ENCODE assay signal across 12 cellular contexts in genomic region chr9:124266826-124267201, GRCh38. TPM values are rescaled to one million over a fixed set of nuclear protein-coding genes. Genes with fewer than 3 reads are reported as not detected.
A peak's percentile ranks its signal among the peaks of the same experiment; 100 is the strongest.
DNase-seq lines count a peak whose midpoint lies in the region; ATAC-seq and TF ChIP-seq lines count a peak whose summit lies in the region.
"Had no signal": no experiment of that assay in that cellular context is flagged by ENCODE, and none has a peak within 500 bp of the region (broad histone marks: within the 10 kb centered on the region; RNA-seq: fewer than 3 reads in every experiment).

No MANE protein-coding gene starts in this region.

- H3K36me3 ChIP-seq in muscle layer of duodenum (ENCODE audit: control insufficient read depth in 1 of 2, insufficient read depth in 2 of 2, low read length in 2 of 2) = no peaks in the 10 kb centered on the region
- peaks cover 0 to 3% (median 0%) of the 10 kb centered on the region in 4 donors for H3K36me3 ChIP-seq in upper lobe of left lung

- no peaks in the 10 kb centered on the region for H3K36me3 Mint-ChIP-seq in brain
- H3K36me3 Mint-ChIP-seq in activated naive CD4-positive, alpha-beta T cell treated with anti-CD3 and anti-CD28 coated beads for 36 hours (ENCODE audit: low read depth) = no peaks in the 10 kb centered on the region

- no peak for TF ChIP-seq POLR2A in upper lobe of left lung (IDR thresholded peaks at IDR 0.05)

- peak overlapping the region; percentile 53 for H3K27ac ChIP-seq in muscle layer of duodenum (ENCODE audit: low read length)
- peak overlapping the region; percentile 68 to 93 (median 78) for H3K27ac ChIP-seq in upper lobe of left lung

- no peak for ATAC-seq in upper lobe of left lung (ENCODE audit: low FRiP score in 2 of 2)
- no peak for ATAC-seq in left lobe of liver

- no peaks in the 10 kb centered on the region for H3K27me3 Mint-ChIP-seq in brain
- peaks cover 7% of the 10 kb centered on the region for H3K27me3 Mint-ChIP-seq in activated naive CD4-positive, alpha-beta T cell treated with anti-CD3 and anti-CD28 coated beads for 36 hours (ENCODE audit: low read depth)

- no peaks in the 10 kb centered on the region for H3K9me3 ChIP-seq in muscle layer of duodenum (ENCODE audit: control insufficient read depth in 1 of 2, low read length in 2 of 2)
- no peaks in the 10 kb centered on the region for H3K9me3 ChIP-seq in upper lobe of left lung

- H3K4me1 Mint-ChIP-seq in brain = peaks cover 93% of the 10 kb centered on the region
- no peaks in the 10 kb centered on the region for H3K4me1 Mint-ChIP-seq in activated naive CD4-positive, alpha-beta T cell treated with anti-CD3 and anti-CD28 coated beads for 36 hours (ENCODE audit: low read depth)

- H3K4me3 ChIP-seq in muscle layer of duodenum (ENCODE audit: low read depth in 1 of 2, low read length in 2 of 2) = no peak overlapping the region
- H3K4me3 ChIP-seq in upper lobe of left lung = no peak overlapping the region

- peak overlapping the region; percentile 18 to 98 (median 83) for H3K27ac Mint-ChIP-seq in brain
- H3K27ac Mint-ChIP-seq in activated naive CD4-positive, alpha-beta T cell treated with anti-CD3 and anti-CD28 coated beads for 36 hours = no peak overlapping the region

- TF ChIP-seq EP300 in upper lobe of left lung (IDR thresholded peaks at IDR 0.05) = no peak

- peaks cover 25 to 59% of the 10 kb centered on the region in 2 donors for H3K4me1 ChIP-seq in muscle layer of duodenum (ENCODE audit: control insufficient read depth in 1 of 2, insufficient read depth in 2 of 2, low read length in 2 of 2)
- peaks cover 81 to 93% (median 84%) of the 10 kb centered on the region in 4 donors for H3K4me1 ChIP-seq in upper lobe of left lung

- TF ChIP-seq CTCF in brain (conservative IDR thresholded peaks at IDR 0.05) = no peak
- TF ChIP-seq CTCF in upper lobe of left lung (IDR thresholded peaks at IDR 0.05) = no peak

- H3K27me3 ChIP-seq in muscle layer of duodenum (ENCODE audit: low read depth, low read length) = no peaks in the 10 kb centered on the region
- H3K27me3 ChIP-seq in upper lobe of left lung = no peaks in the 10 kb centered on the region

- peak; percentile 64 for DNase-seq in DMS53 (lab: John Stamatoyannopoulos, UW)
- no peak for DNase-seq in DMS53 treated with DMSO at 0.1 percent for 48 hours (lab: John Stamatoyannopoulos, UW; ENCODE audit: unreplicated experiment)
- DNase-seq in upper lobe of left lung = no peak
- no peak for DNase-seq in left lobe of liver (ENCODE audit: low spot score)
- no peak for DNase-seq in activated naive CD4-positive, alpha-beta T cell treated with anti-CD3 and anti-CD28 coated beads for 36 hours
- no peak for DNase-seq in NCI-H526 (lab: John Stamatoyannopoulos, UW)
- DNase-seq: 8988T; central memory CD4-positive, alpha-beta T cell; NCI-H1694; OCI-M1 had no signal

- WGBS in upper lobe of left lung, 2 donors = 57 to 58% methylated on average over 2 of the region's 2 CpGs

- H3K4me3 Mint-ChIP-seq in brain = peak overlapping the region in 4 of 5 experiments; percentile 3 to 60 (median 24)
- no peak overlapping the region for H3K4me3 Mint-ChIP-seq in activated naive CD4-positive, alpha-beta T cell treated with anti-CD3 and anti-CD28 coated beads for 36 hours

- intact Hi-C loops in activated naive CD4-positive, alpha-beta T cell treated with anti-CD3 and anti-CD28 coated beads for 36 hours (cut with micrococcal nuclease) = no loop called here

- CTCF ChIA-PET in activated naive CD4-positive, alpha-beta T cell treated with anti-CD3 and anti-CD28 coated beads for 36 hours (lab: Charles Lee) = no interaction called here

- H3K9me3 Mint-ChIP-seq in brain = no peaks in the 10 kb centered on the region
- no peaks in the 10 kb centered on the region for H3K9me3 Mint-ChIP-seq in activated naive CD4-positive, alpha-beta T cell treated with anti-CD3 and anti-CD28 coated beads for 36 hours

RNA-seq across cellular contexts. Expression of gene NEK6, which starts 9.1 kb away (rescaled TPM):
- 43.2 TPM for polyA plus RNA-seq in brain (ENCODE audit: insufficient read depth, low read depth, low replicate concordance)
- total RNA-seq in upper lobe of left lung (100 to 1,000 TPM in 2 of 6 donors, 10 to 100 TPM in 4; 33.8 to 144 (median 59.7) TPM), left lobe of liver (84.5 TPM)
- total RNA-seq in activated naive CD4-positive, alpha-beta T cell treated with anti-CD3 and anti-CD28 coated beads for 36 hours = 1 to 10 TPM in 1 of 2 experiments, under 1 TPM in 1; 0.89 to 1.5 TPM

Comparison
In these comparisons a context has a peak if more than half of its experiments do, and no peak if none do; other contexts are left out.
1. RNA of gene NEK6, which starts 9.1 kb away (total RNA-seq): 84.5 TPM in left lobe of liver (single experiment) and 33.8 to 144 TPM in upper lobe of left lung; 0.89 to 1.5 TPM in activated naive CD4-positive, alpha-beta T cell treated with anti-CD3 and anti-CD28 coated beads for 36 hours; every median in the first group is over 10 times any median in the second.